27 cellular contexts compared by ENCODE assay signal in genomic region chrX:5100004-5100403, GRCh38.
"Had no signal": no experiment of that assay in that cellular context is flagged by ENCODE, and none has a peak within 500 bp of the region (broad histone marks: within the 10 kb centered on the region; RNA-seq: fewer than 3 reads in every experiment).

No MANE protein-coding gene starts in this region.

- DNase-seq: stimulated activated CD4-positive, alpha-beta T cell treated with anti-CD3 and anti-CD28 coated beads, Interleukin-2, amount 100 ng/mL, for 48 hours; stimulated activated CD4-positive, alpha-beta T cell treated with anti-CD3 and anti-CD28 coated beads, Interleukin-4, amount 100 ng/mL, for 1 hour; stimulated activated CD4-positive, alpha-beta T cell treated with anti-CD3 and anti-CD28 coated beads, Interleukin-4, amount 100 ng/mL, for 24 hours; stimulated activated CD4-positive, alpha-beta T cell treated with anti-CD3 and anti-CD28 coated beads, Interleukin-4, amount 100 ng/mL, for 4 hours; stimulated activated CD8-positive, alpha-beta memory T cell treated with anti-CD3 and anti-CD28 coated beads, Interleukin-4, amount 100 ng/mL, for 48 hours; stimulated activated naive CD4-positive, alpha-beta T cell; stimulated activated naive CD4-positive, alpha-beta T cell treated with Interleukin-2 at 50 U/mL for 16 hours; stimulated activated naive CD8-positive, alpha-beta T cell treated with anti-CD3 and anti-CD28 coated beads, Interleukin-15, amount 100 ng/mL, for 72 hours; stimulated activated naive CD8-positive, alpha-beta T cell treated with anti-CD3 and anti-CD28 coated beads, Interleukin-15, Interleukin-2, amounts not matched to agents 100 U/mL and 50 U/mL, for 24 hours; stomach; substantia nigra; testis; thyroid gland; tibial artery; transverse colon; trophoblast cell; upper lobe of left lung; upper lobe of right lung; uterus had no signal

- H3K9me3 ChIP-seq: stomach, suprapubic skin, testis, thoracic aorta, thyroid gland, tibial artery, tibial nerve, transverse colon, upper lobe of left lung, upper lobe of right lung, uterus, vagina had no signal

- ATAC-seq: stimulated activated effector memory CD8-positive, alpha-beta T cell treated with anti-CD3 and anti-CD28 coated beads, Interleukin-12 subunit alpha, Interleukin-12 subunit beta, amount 100 ng/mL, for 72 hours; stimulated activated memory B cell treated with anti-CD40 and anti-IgM and Interleukin-4, amounts not matched to agents 10 μg/mL and 1 μg/mL and 100 μg/mL, for 72 hours; stimulated activated naive CD8-positive, alpha-beta T cell treated with anti-CD3 and anti-CD28 coated beads, Interleukin-15, amount 100 ng/mL, for 72 hours; stimulated activated naive CD8-positive, alpha-beta T cell treated with anti-CD3 and anti-CD28 coated beads, Interleukin-15, Interleukin-2, amounts not matched to agents 100 U/mL and 50 U/mL, for 24 hours; upper lobe of right lung had no signal

- H3K27ac ChIP-seq: stomach, suprapubic skin, testis, thoracic aorta, thyroid gland, tibial artery, tibial nerve, transverse colon, upper lobe of left lung, upper lobe of right lung, uterus, vagina had no signal

- H3K36me3 Mint-ChIP-seq: stimulated activated effector memory CD8-positive, alpha-beta T cell treated with anti-CD3 and anti-CD28 coated beads, Interleukin-12 subunit alpha, Interleukin-12 subunit beta, amount 100 ng/mL, for 72 hours; stimulated activated memory B cell treated with anti-CD40 and anti-IgM and Interleukin-4, amounts not matched to agents 10 μg/mL and 1 μg/mL and 100 μg/mL, for 72 hours; type B pancreatic cell had no signal

- H3K4me3 Mint-ChIP-seq: stimulated activated effector memory CD8-positive, alpha-beta T cell treated with anti-CD3 and anti-CD28 coated beads, Interleukin-12 subunit alpha, Interleukin-12 subunit beta, amount 100 ng/mL, for 72 hours; stimulated activated memory B cell treated with anti-CD40 and anti-IgM and Interleukin-4, amounts not matched to agents 10 μg/mL and 1 μg/mL and 100 μg/mL, for 72 hours; stimulated activated naive CD8-positive, alpha-beta T cell treated with anti-CD3 and anti-CD28 coated beads, Interleukin-15, amount 100 ng/mL, for 72 hours; stimulated activated naive CD8-positive, alpha-beta T cell treated with anti-CD3 and anti-CD28 coated beads, Interleukin-15, Interleukin-2, amounts not matched to agents 100 ng/mL and 50 ng/mL, for 24 hours; type B pancreatic cell had no signal

- H3K4me1 ChIP-seq: stomach, suprapubic skin, testis, thyroid gland, tibial artery, tibial nerve, transverse colon, upper lobe of left lung, upper lobe of right lung, uterus, vagina had no signal

- H3K27me3 Mint-ChIP-seq: stimulated activated memory B cell treated with anti-CD40 and anti-IgM and Interleukin-4, amounts not matched to agents 10 μg/mL and 1 μg/mL and 100 μg/mL, for 72 hours; stimulated activated naive CD8-positive, alpha-beta T cell treated with anti-CD3 and anti-CD28 coated beads, Interleukin-15, amount 100 ng/mL, for 72 hours; stimulated activated naive CD8-positive, alpha-beta T cell treated with anti-CD3 and anti-CD28 coated beads, Interleukin-15, Interleukin-2, amounts not matched to agents 100 ng/mL and 50 ng/mL, for 24 hours; type B pancreatic cell had no signal

- H3K4me1 Mint-ChIP-seq: stimulated activated effector memory CD8-positive, alpha-beta T cell treated with anti-CD3 and anti-CD28 coated beads, Interleukin-12 subunit alpha, Interleukin-12 subunit beta, amount 100 ng/mL, for 72 hours; stimulated activated memory B cell treated with anti-CD40 and anti-IgM and Interleukin-4, amounts not matched to agents 10 μg/mL and 1 μg/mL and 100 μg/mL, for 72 hours; stimulated activated naive CD8-positive, alpha-beta T cell treated with anti-CD3 and anti-CD28 coated beads, Interleukin-15, amount 100 ng/mL, for 72 hours had no signal

- H3K36me3 ChIP-seq: stomach, suprapubic skin, thoracic aorta, thyroid gland, tibial artery, tibial nerve, transverse colon, upper lobe of left lung, upper lobe of right lung, uterus, vagina had no signal

- H3K27ac Mint-ChIP-seq: stimulated activated effector memory CD8-positive, alpha-beta T cell treated with anti-CD3 and anti-CD28 coated beads, Interleukin-12 subunit alpha, Interleukin-12 subunit beta, amount 100 ng/mL, for 72 hours; stimulated activated memory B cell treated with anti-CD40 and anti-IgM and Interleukin-4, amounts not matched to agents 10 μg/mL and 1 μg/mL and 100 μg/mL, for 72 hours; stimulated activated naive CD8-positive, alpha-beta T cell treated with anti-CD3 and anti-CD28 coated beads, Interleukin-15, amount 100 ng/mL, for 72 hours; stimulated activated naive CD8-positive, alpha-beta T cell treated with anti-CD3 and anti-CD28 coated beads, Interleukin-15, Interleukin-2, amounts not matched to agents 100 ng/mL and 50 ng/mL, for 24 hours; type B pancreatic cell had no signal

- H3K9me3 Mint-ChIP-seq: stimulated activated memory B cell treated with anti-CD40 and anti-IgM and Interleukin-4, amounts not matched to agents 10 μg/mL and 1 μg/mL and 100 μg/mL, for 72 hours; stimulated activated naive CD8-positive, alpha-beta T cell treated with anti-CD3 and anti-CD28 coated beads, Interleukin-15, amount 100 ng/mL, for 72 hours; stimulated activated naive CD8-positive, alpha-beta T cell treated with anti-CD3 and anti-CD28 coated beads, Interleukin-15, Interleukin-2, amounts not matched to agents 100 ng/mL and 50 ng/mL, for 24 hours had no signal

- H3K4me3 ChIP-seq: stomach, suprapubic skin, testis, thoracic aorta, thyroid gland, tibial artery, tibial nerve, transverse colon, upper lobe of left lung, upper lobe of right lung, uterus, vagina had no signal
